ENCODE assay signal across 8 cellular contexts in the genomic region with DNA sequence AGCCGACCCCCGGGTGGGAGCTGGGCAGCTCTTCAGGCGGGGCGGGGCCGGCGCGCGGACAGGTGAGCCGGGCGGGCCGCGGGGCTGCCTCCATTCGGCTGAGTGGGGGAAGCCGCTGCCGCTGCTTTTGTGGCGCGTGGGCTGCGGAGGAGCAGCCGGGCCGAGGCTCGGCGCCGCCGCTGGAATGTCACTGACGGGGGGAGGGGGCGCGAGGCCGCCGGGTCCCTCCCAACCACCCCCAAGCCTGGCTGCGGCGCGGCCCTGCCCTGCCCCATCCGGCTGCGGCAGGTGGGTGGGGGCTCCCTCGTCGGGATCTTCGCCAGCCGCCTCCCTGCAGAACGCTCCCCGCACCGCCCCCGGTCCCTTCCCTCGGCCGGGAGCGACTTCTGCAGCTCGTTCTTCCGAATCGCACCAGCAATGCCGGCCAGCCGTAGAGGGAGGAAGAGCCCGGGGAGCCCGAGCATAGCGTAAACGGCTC. TPM values are rescaled to one million over a fixed set of nuclear protein-coding genes. Genes with fewer than 3 reads are reported as not detected.
A peak's percentile ranks its signal among the peaks of the same experiment; 100 is the strongest.
DNase-seq lines count a peak whose midpoint lies in the region; ATAC-seq and TF ChIP-seq lines count a peak whose summit lies in the region.

No MANE protein-coding gene starts in this region.

- H3K4me3 Mint-ChIP-seq in T-helper 2 cell treated with Interferon-gamma antibody and Interleukin-4, amounts not matched to agents 5 μg/mL and 100 μg/mL, for 36 hours = no peak overlapping the region

- H3K4me1 ChIP-seq in effector memory CD4-positive, alpha-beta T cell (ENCODE audit: control insufficient read depth, insufficient read depth, low read length, poor library complexity, severe bottlenecking) = peaks cover 58% of the 10 kb centered on the region
- peaks cover 45% of the 10 kb centered on the region for H3K4me1 ChIP-seq in mesodermal cell (ENCODE audit: control insufficient read depth, insufficient read depth, low read length, poor library complexity, severe bottlenecking)

- H3K27me3 ChIP-seq in HL-60 (ENCODE audit: insufficient read depth, poor library complexity, severe bottlenecking) = no peaks in the 10 kb centered on the region
- no peaks in the 10 kb centered on the region for H3K27me3 ChIP-seq in effector memory CD4-positive, alpha-beta T cell (replicated peaks; ENCODE audit: control insufficient read depth, insufficient read depth, low read length, poor library complexity, severe bottlenecking)

- no peaks in the 10 kb centered on the region for H3K9me3 ChIP-seq in effector memory CD4-positive, alpha-beta T cell (ENCODE audit: control insufficient read depth, low read length)
- H3K9me3 ChIP-seq in mesodermal cell (ENCODE audit: control insufficient read depth, low read length) = no peaks in the 10 kb centered on the region

- no peak for TF ChIP-seq CTCF in HL-60 (IDR thresholded peaks at IDR 0.05; ENCODE audit: insufficient read depth, low read length)

- 1% methylated on average over 24 to 40 of the region's 54 CpGs for WGBS in mesodermal cell (ENCODE audit: insufficient coverage in 2 of 2), 2 experiments

- H3K27ac ChIP-seq in HL-60 (replicated peaks) (peak overlapping the region; percentile 41), mesodermal cell (ENCODE audit: low read depth, low read length, severe bottlenecking) (peak overlapping the region; percentile 86)
- peak overlapping the region; percentile 80 for H3K27ac ChIP-seq in effector memory CD4-positive, alpha-beta T cell (ENCODE audit: insufficient read depth, low read length, poor library complexity, severe bottlenecking)

- ATAC-seq in GM19467 (IDR thresholded peaks at IDR 0.05; ENCODE audit: unreplicated experiment) = peak; percentile 24

- peak; percentile 32 for DNase-seq in DMS79 treated with DMSO at 0.1 percent for 48 hours (lab: John Stamatoyannopoulos, UW)
- peak; percentile 45 to 52 for DNase-seq in HL-60 (ENCODE audit: low read depth in 1 of 2, low spot score in 1 of 2)
- peak; percentile 70 for DNase-seq in T-helper 2 cell treated with Interferon-gamma antibody and Interleukin-4, amounts not matched to agents 5 μg/mL and 100 μg/mL, for 36 hours (ENCODE audit: low spot score)
- DNase-seq in effector memory CD4-positive, alpha-beta T cell = peak in 1 of 3 donors; percentile 51
- DNase-seq in stimulated activated CD8-positive, alpha-beta memory T cell treated with anti-CD3 and anti-CD28 coated beads, Interleukin-4, amount 100 ng/mL, for 48 hours = peak; percentile 68
- DNase-seq in DMS114 treated with DMSO at 0.1 percent for 48 hours (lab: John Stamatoyannopoulos, UW; ENCODE audit: unreplicated experiment) = no peak

- no peak overlapping the region for H3K27ac Mint-ChIP-seq in T-helper 2 cell treated with Interferon-gamma antibody and Interleukin-4, amounts not matched to agents 5 μg/mL and 100 μg/mL, for 36 hours

- peak overlapping the region; percentile 83 for H3K4me3 ChIP-seq in HL-60 (replicated peaks; ENCODE audit: insufficient read depth, low read length)
- peak overlapping the region; percentile 83 for H3K4me3 ChIP-seq in effector memory CD4-positive, alpha-beta T cell (ENCODE audit: insufficient read depth, low read depth, low read length, poor library complexity, severe bottlenecking)
- peak overlapping the region; percentile 79 for H3K4me3 ChIP-seq in mesodermal cell (ENCODE audit: extremely low read depth, insufficient read depth, low read length, poor library complexity, severe bottlenecking)

- H3K36me3 ChIP-seq in effector memory CD4-positive, alpha-beta T cell (ENCODE audit: control insufficient read depth, insufficient read depth, low read length) = no peaks in the 10 kb centered on the region
- no peaks in the 10 kb centered on the region for H3K36me3 ChIP-seq in mesodermal cell (ENCODE audit: control insufficient read depth, insufficient read depth, low read length)

- H3K9me3 Mint-ChIP-seq in T-helper 2 cell treated with Interferon-gamma antibody and Interleukin-4, amounts not matched to agents 5 μg/mL and 100 μg/mL, for 36 hours = no peaks in the 10 kb centered on the region

- H3K4me1 Mint-ChIP-seq in T-helper 2 cell treated with Interferon-gamma antibody and Interleukin-4, amounts not matched to agents 5 μg/mL and 100 μg/mL, for 36 hours (ENCODE audit: low read depth) = peaks cover 43% of the 10 kb centered on the region

- no peaks in the 10 kb centered on the region for H3K27me3 Mint-ChIP-seq in T-helper 2 cell treated with Interferon-gamma antibody and Interleukin-4, amounts not matched to agents 5 μg/mL and 100 μg/mL, for 36 hours (ENCODE audit: low read depth)

- H3K36me3 Mint-ChIP-seq in T-helper 2 cell treated with Interferon-gamma antibody and Interleukin-4, amounts not matched to agents 5 μg/mL and 100 μg/mL, for 36 hours (ENCODE audit: low read depth) = peaks cover 4% of the 10 kb centered on the region

RNA-seq across cellular contexts. Expression of gene SPTAN1, which starts 0.4 kb away (rescaled TPM):
- polyA plus RNA-seq in mesodermal cell (2013, experiment 1 of 2) = 165 TPM
- polyA plus RNA-seq in mesodermal cell (2013, experiment 2 of 2) = 138 TPM

RNA-seq across cellular contexts. Expression of gene GLE1, which starts 48.3 kb away (rescaled TPM):
- 14.9 TPM for polyA plus RNA-seq in mesodermal cell (2013, experiment 1 of 2)
- 16.2 TPM for polyA plus RNA-seq in mesodermal cell (2013, experiment 2 of 2)
